ENCODE assay signal across 2 cellular contexts in the genomic region with DNA sequence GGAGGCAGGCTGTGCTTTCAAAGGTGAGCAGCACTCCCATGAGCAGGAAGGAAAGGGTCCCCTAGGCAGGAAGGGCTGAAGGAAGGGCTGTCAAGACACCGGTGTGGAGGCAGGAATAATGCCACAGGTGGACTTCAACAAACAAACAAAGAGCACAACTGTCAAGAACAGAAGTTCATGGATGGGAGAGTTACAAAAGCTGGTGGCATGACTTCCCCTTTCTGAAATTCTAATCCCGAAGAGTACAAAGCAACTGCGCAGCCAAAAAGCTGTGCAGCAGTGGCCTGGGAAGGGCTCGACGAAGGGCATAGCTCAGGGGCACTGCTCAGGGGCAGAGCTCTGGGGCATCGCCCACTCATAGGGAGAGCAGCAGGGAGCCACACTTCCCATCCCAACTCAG.
TF ChIP-seq lines count a peak whose summit lies in the region.

No MANE protein-coding gene starts in this region.

TF ChIP-seq in SK-N-SH, 30 proteins besides CTCF, POLR2A, EP300 and RAD21 (continued from another document):
- TF ChIP-seq, protein P1, sequence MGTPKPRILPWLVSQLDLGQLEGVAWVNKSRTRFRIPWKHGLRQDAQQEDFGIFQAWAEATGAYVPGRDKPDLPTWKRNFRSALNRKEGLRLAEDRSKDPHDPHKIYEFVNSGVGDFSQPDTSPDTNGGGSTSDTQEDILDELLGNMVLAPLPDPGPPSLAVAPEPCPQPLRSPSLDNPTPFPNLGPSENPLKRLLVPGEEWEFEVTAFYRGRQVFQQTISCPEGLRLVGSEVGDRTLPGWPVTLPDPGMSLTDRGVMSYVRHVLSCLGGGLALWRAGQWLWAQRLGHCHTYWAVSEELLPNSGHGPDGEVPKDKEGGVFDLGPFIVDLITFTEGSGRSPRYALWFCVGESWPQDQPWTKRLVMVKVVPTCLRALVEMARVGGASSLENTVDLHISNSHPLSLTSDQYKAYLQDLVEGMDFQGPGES (IDR thresholded peaks at IDR 0.05; ENCODE audit: low read depth, low read length), result no peak
- TF ChIP-seq FOSL2 (IDR thresholded peaks at IDR 0.05; ENCODE audit: borderline replicate concordance, low read depth) (no peak), SIN3A (IDR thresholded peaks at IDR 0.05; ENCODE audit: borderline replicate concordance, low read depth, low read length) (no peak), RFX5 (IDR thresholded peaks at IDR 0.05; ENCODE audit: low read length) (no peak), MEF2A (IDR thresholded peaks at IDR 0.05; ENCODE audit: borderline replicate concordance, low read depth) (no peak), CHD2 (IDR thresholded peaks at IDR 0.05; ENCODE audit: low read length, partially characterized antibody) (no peak)
- TF ChIP-seq, protein P2, sequence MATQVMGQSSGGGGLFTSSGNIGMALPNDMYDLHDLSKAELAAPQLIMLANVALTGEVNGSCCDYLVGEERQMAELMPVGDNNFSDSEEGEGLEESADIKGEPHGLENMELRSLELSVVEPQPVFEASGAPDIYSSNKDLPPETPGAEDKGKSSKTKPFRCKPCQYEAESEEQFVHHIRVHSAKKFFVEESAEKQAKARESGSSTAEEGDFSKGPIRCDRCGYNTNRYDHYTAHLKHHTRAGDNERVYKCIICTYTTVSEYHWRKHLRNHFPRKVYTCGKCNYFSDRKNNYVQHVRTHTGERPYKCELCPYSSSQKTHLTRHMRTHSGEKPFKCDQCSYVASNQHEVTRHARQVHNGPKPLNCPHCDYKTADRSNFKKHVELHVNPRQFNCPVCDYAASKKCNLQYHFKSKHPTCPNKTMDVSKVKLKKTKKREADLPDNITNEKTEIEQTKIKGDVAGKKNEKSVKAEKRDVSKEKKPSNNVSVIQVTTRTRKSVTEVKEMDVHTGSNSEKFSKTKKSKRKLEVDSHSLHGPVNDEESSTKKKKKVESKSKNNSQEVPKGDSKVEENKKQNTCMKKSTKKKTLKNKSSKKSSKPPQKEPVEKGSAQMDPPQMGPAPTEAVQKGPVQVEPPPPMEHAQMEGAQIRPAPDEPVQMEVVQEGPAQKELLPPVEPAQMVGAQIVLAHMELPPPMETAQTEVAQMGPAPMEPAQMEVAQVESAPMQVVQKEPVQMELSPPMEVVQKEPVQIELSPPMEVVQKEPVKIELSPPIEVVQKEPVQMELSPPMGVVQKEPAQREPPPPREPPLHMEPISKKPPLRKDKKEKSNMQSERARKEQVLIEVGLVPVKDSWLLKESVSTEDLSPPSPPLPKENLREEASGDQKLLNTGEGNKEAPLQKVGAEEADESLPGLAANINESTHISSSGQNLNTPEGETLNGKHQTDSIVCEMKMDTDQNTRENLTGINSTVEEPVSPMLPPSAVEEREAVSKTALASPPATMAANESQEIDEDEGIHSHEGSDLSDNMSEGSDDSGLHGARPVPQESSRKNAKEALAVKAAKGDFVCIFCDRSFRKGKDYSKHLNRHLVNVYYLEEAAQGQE (IDR thresholded peaks at IDR 0.05; ENCODE audit: low read depth, low read length), result no peak
- TF ChIP-seq, protein P3, sequence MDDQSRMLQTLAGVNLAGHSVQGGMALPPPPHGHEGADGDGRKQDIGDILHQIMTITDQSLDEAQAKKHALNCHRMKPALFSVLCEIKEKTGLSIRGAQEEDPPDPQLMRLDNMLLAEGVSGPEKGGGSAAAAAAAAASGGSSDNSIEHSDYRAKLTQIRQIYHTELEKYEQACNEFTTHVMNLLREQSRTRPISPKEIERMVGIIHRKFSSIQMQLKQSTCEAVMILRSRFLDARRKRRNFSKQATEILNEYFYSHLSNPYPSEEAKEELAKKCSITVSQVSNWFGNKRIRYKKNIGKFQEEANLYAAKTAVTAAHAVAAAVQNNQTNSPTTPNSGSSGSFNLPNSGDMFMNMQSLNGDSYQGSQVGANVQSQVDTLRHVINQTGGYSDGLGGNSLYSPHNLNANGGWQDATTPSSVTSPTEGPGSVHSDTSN (IDR thresholded peaks at IDR 0.05), result no peak
TF ChIP-seq in SK-N-SH: peak in this region for 0.

TF ChIP-seq in SK-N-SH treated with all-trans-retinoic acid at 6 μM for 48 hours, 23 proteins besides CTCF, POLR2A, EP300 and RAD21 (continued from another document):
- TF ChIP-seq, protein P4, sequence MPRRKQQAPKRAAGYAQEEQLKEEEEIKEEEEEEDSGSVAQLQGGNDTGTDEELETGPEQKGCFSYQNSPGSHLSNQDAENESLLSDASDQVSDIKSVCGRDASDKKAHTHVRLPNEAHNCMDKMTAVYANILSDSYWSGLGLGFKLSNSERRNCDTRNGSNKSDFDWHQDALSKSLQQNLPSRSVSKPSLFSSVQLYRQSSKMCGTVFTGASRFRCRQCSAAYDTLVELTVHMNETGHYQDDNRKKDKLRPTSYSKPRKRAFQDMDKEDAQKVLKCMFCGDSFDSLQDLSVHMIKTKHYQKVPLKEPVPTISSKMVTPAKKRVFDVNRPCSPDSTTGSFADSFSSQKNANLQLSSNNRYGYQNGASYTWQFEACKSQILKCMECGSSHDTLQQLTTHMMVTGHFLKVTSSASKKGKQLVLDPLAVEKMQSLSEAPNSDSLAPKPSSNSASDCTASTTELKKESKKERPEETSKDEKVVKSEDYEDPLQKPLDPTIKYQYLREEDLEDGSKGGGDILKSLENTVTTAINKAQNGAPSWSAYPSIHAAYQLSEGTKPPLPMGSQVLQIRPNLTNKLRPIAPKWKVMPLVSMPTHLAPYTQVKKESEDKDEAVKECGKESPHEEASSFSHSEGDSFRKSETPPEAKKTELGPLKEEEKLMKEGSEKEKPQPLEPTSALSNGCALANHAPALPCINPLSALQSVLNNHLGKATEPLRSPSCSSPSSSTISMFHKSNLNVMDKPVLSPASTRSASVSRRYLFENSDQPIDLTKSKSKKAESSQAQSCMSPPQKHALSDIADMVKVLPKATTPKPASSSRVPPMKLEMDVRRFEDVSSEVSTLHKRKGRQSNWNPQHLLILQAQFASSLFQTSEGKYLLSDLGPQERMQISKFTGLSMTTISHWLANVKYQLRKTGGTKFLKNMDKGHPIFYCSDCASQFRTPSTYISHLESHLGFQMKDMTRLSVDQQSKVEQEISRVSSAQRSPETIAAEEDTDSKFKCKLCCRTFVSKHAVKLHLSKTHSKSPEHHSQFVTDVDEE (CRISPR knock-in tag; IDR thresholded peaks at IDR 0.05), result no peak
- TF ChIP-seq GLIS3 (CRISPR knock-in tag; IDR thresholded peaks at IDR 0.05) (no peak), ISL1 (CRISPR knock-in tag; IDR thresholded peaks at IDR 0.05) (no peak), ZNF70 (CRISPR knock-in tag; IDR thresholded peaks at IDR 0.05) (no peak), ZNF8 (CRISPR knock-in tag; IDR thresholded peaks at IDR 0.05) (no peak), ZC3H10 (CRISPR knock-in tag; IDR thresholded peaks at IDR 0.05) (no peak), SNAI2 (CRISPR knock-in tag; IDR thresholded peaks at IDR 0.05) (no peak), ESRRG (CRISPR knock-in tag; IDR thresholded peaks at IDR 0.05) (no peak)
